In the genomic region with DNA sequence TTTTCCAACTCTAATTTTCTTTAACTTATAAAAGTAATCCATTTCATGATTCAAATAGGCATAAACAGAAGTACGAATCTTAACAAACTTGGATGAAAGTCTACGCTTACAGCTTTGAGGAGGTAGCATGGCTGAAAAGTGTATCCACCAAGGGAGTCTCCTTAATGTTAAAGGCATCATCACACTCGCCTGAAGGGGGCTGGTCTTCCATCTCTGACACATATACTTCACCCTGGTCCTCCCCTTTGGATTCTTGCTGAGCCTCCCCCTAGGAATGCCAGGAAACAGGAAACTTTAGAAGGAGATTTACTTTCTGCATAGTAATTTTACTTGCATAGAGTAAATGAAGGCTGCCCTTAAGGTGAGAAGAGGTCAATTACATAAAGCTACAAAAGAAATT, we compare ENCODE assay signal across 1 cellular context.
TF ChIP-seq lines count a peak whose summit lies in the region.

No MANE protein-coding gene starts in this region.

TF ChIP-seq in K562, 482 proteins besides CTCF, POLR2A, EP300 and RAD21:
- TF ChIP-seq ZNF778 (CRISPR knock-in tag; IDR thresholded peaks at IDR 0.05): no peak
- TF ChIP-seq NFYB (IDR thresholded peaks at IDR 0.05; ENCODE audit: extremely low read depth, insufficient read length): no peak
- no peak for TF ChIP-seq PHB2 (IDR thresholded peaks at IDR 0.05; ENCODE audit: low read depth)
- no peak for TF ChIP-seq SRSF9 (IDR thresholded peaks at IDR 0.05; ENCODE audit: borderline replicate concordance, low read depth, low read length)
- TF ChIP-seq CXXC5 (CRISPR knock-in tag; IDR thresholded peaks at IDR 0.05): no peak
- TF ChIP-seq ZNF277 (CRISPR knock-in tag; IDR thresholded peaks at IDR 0.05; ENCODE audit: borderline replicate concordance): no peak
- no peak for TF ChIP-seq XRCC5 (IDR thresholded peaks at IDR 0.05; ENCODE audit: low read depth, low read length)
- no peak for TF ChIP-seq ZNF174 (CRISPR knock-in tag; IDR thresholded peaks at IDR 0.05)
- TF ChIP-seq NFIX (CRISPR knock-in tag; IDR thresholded peaks at IDR 0.05; ENCODE audit: low read depth): no peak
- no peak for TF ChIP-seq KDM4B (IDR thresholded peaks at IDR 0.05; ENCODE audit: borderline replicate concordance in 2 of 2, low read depth in 1 of 2)
- TF ChIP-seq, protein P1, sequence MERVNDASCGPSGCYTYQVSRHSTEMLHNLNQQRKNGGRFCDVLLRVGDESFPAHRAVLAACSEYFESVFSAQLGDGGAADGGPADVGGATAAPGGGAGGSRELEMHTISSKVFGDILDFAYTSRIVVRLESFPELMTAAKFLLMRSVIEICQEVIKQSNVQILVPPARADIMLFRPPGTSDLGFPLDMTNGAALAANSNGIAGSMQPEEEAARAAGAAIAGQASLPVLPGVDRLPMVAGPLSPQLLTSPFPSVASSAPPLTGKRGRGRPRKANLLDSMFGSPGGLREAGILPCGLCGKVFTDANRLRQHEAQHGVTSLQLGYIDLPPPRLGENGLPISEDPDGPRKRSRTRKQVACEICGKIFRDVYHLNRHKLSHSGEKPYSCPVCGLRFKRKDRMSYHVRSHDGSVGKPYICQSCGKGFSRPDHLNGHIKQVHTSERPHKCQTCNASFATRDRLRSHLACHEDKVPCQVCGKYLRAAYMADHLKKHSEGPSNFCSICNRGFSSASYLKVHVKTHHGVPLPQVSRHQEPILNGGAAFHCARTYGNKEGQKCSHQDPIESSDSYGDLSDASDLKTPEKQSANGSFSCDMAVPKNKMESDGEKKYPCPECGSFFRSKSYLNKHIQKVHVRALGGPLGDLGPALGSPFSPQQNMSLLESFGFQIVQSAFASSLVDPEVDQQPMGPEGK (CRISPR knock-in tag; IDR thresholded peaks at IDR 0.05; ENCODE audit: borderline replicate concordance): no peak
- no peak for TF ChIP-seq EGR1 (conservative IDR thresholded peaks at IDR 0.05)
